ENCODE assay signal across 1 cellular context in the genomic region with DNA sequence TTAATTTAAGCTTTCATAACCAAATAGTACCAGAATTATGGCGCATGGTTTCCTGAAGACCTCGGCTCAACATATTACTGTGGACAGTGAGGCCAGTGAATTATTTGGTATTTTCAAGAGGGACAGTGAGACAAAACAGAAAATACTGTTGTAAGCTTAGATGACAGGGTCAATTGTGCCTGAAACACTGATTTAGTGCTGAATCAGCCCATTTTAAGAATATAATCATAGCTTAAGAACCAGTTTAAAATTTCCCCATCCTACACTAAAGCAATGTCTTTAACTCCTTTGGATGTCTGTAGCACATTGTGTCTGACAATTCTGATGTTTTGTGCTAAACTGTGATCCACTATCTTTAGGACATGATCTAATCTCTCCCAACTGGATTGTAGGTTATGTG.
TF ChIP-seq lines count a peak whose summit lies in the region.

No MANE protein-coding gene starts in this region.

TF ChIP-seq in GM23338, 12 proteins besides CTCF, POLR2A, EP300 and RAD21:
- TF ChIP-seq EZH2phosphoT487 (IDR thresholded peaks at IDR 0.05; ENCODE audit: unreplicated experiment) (no peak), NANOG (IDR thresholded peaks at IDR 0.05; ENCODE audit: borderline replicate concordance) (no peak), EZH2 (IDR thresholded peaks at IDR 0.05; ENCODE audit: low read depth, unreplicated experiment) (no peak), ZNF114 (CRISPR knock-in tag; IDR thresholded peaks at IDR 0.05) (no peak), ZNF331 (CRISPR knock-in tag; IDR thresholded peaks at IDR 0.05; ENCODE audit: low read depth) (no peak), REST (IDR thresholded peaks at IDR 0.05; ENCODE audit: unreplicated experiment) (no peak), JUNB (IDR thresholded peaks at IDR 0.05; ENCODE audit: unreplicated experiment) (no peak), POLR2AphosphoS5 (IDR thresholded peaks at IDR 0.05; ENCODE audit: low read depth) (no peak), STAT1 (IDR thresholded peaks at IDR 0.05; ENCODE audit: unreplicated experiment) (no peak), CREB1 (CRISPR knock-in tag; IDR thresholded peaks at IDR 0.05; ENCODE audit: low read depth) (no peak)
- TF ChIP-seq, protein P1, sequence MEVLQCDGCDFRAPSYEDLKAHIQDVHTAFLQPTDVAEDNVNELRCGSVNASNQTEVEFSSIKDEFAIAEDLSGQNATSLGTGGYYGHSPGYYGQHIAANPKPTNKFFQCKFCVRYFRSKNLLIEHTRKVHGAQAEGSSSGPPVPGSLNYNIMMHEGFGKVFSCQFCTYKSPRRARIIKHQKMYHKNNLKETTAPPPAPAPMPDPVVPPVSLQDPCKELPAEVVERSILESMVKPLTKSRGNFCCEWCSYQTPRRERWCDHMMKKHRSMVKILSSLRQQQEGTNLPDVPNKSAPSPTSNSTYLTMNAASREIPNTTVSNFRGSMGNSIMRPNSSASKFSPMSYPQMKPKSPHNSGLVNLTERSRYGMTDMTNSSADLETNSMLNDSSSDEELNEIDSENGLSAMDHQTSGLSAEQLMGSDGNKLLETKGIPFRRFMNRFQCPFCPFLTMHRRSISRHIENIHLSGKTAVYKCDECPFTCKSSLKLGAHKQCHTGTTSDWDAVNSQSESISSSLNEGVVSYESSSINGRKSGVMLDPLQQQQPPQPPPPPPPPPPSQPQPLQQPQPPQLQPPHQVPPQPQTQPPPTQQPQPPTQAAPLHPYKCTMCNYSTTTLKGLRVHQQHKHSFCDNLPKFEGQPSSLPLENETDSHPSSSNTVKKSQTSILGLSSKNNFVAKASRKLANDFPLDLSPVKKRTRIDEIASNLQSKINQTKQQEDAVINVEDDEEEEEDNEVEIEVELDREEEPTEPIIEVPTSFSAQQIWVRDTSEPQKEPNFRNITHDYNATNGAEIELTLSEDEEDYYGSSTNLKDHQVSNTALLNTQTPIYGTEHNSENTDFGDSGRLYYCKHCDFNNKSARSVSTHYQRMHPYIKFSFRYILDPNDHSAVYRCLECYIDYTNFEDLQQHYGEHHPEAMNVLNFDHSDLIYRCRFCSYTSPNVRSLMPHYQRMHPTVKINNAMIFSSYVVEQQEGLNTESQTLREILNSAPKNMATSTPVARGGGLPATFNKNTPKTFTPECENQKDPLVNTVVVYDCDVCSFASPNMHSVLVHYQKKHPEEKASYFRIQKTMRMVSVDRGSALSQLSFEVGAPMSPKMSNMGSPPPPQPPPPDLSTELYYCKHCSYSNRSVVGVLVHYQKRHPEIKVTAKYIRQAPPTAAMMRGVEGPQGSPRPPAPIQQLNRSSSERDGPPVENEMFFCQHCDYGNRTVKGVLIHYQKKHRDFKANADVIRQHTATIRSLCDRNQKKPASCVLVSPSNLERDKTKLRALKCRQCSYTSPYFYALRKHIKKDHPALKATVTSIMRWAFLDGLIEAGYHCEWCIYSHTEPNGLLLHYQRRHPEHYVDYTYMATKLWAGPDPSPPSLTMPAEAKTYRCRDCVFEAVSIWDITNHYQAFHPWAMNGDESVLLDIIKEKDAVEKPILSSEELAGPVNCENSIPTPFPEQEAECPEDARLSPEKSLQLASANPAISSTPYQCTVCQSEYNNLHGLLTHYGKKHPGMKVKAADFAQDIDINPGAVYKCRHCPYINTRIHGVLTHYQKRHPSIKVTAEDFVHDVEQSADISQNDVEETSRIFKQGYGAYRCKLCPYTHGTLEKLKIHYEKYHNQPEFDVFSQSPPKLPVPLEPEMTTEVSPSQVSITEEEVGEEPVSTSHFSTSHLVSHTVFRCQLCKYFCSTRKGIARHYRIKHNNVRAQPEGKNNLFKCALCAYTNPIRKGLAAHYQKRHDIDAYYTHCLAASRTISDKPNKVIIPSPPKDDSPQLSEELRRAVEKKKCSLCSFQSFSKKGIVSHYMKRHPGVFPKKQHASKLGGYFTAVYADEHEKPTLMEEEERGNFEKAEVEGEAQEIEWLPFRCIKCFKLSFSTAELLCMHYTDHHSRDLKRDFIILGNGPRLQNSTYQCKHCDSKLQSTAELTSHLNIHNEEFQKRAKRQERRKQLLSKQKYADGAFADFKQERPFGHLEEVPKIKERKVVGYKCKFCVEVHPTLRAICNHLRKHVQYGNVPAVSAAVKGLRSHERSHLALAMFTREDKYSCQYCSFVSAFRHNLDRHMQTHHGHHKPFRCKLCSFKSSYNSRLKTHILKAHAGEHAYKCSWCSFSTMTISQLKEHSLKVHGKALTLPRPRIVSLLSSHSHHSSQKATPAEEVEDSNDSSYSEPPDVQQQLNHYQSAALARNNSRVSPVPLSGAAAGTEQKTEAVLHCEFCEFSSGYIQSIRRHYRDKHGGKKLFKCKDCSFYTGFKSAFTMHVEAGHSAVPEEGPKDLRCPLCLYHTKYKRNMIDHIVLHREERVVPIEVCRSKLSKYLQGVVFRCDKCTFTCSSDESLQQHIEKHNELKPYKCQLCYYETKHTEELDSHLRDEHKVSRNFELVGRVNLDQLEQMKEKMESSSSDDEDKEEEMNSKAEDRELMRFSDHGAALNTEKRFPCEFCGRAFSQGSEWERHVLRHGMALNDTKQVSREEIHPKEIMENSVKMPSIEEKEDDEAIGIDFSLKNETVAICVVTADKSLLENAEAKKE (CRISPR knock-in tag; IDR thresholded peaks at IDR 0.05), result no peak
- TF ChIP-seq, protein P2, sequence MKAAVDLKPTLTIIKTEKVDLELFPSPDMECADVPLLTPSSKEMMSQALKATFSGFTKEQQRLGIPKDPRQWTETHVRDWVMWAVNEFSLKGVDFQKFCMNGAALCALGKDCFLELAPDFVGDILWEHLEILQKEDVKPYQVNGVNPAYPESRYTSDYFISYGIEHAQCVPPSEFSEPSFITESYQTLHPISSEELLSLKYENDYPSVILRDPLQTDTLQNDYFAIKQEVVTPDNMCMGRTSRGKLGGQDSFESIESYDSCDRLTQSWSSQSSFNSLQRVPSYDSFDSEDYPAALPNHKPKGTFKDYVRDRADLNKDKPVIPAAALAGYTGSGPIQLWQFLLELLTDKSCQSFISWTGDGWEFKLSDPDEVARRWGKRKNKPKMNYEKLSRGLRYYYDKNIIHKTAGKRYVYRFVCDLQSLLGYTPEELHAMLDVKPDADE (IDR thresholded peaks at IDR 0.05), result no peak
